Comparison of ENCODE assay signal across 1 cellular context in the genomic region with DNA sequence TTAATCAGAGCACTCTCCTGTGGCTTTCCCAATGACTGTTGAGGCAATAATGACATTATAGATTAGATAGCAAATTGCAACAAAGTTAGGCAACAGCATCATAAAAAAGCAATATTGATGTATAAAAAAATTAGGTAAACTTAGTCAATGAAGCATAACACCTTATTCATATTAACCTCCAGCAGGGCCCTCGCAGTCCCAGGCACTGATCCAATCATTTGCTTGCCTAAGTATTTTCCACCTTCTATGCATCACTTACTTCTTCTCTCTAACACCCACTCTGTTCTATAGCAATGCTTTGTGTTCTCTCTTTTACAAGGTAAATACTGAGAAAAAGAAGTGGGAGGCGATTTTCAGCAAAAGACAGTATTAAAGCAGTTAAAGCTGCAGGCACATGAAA.
TF ChIP-seq lines count a peak whose summit lies in the region.

No MANE protein-coding gene starts in this region.

TF ChIP-seq in GM23338, 12 proteins besides CTCF, POLR2A, EP300 and RAD21 (continued from another document):
- TF ChIP-seq, protein P1, sequence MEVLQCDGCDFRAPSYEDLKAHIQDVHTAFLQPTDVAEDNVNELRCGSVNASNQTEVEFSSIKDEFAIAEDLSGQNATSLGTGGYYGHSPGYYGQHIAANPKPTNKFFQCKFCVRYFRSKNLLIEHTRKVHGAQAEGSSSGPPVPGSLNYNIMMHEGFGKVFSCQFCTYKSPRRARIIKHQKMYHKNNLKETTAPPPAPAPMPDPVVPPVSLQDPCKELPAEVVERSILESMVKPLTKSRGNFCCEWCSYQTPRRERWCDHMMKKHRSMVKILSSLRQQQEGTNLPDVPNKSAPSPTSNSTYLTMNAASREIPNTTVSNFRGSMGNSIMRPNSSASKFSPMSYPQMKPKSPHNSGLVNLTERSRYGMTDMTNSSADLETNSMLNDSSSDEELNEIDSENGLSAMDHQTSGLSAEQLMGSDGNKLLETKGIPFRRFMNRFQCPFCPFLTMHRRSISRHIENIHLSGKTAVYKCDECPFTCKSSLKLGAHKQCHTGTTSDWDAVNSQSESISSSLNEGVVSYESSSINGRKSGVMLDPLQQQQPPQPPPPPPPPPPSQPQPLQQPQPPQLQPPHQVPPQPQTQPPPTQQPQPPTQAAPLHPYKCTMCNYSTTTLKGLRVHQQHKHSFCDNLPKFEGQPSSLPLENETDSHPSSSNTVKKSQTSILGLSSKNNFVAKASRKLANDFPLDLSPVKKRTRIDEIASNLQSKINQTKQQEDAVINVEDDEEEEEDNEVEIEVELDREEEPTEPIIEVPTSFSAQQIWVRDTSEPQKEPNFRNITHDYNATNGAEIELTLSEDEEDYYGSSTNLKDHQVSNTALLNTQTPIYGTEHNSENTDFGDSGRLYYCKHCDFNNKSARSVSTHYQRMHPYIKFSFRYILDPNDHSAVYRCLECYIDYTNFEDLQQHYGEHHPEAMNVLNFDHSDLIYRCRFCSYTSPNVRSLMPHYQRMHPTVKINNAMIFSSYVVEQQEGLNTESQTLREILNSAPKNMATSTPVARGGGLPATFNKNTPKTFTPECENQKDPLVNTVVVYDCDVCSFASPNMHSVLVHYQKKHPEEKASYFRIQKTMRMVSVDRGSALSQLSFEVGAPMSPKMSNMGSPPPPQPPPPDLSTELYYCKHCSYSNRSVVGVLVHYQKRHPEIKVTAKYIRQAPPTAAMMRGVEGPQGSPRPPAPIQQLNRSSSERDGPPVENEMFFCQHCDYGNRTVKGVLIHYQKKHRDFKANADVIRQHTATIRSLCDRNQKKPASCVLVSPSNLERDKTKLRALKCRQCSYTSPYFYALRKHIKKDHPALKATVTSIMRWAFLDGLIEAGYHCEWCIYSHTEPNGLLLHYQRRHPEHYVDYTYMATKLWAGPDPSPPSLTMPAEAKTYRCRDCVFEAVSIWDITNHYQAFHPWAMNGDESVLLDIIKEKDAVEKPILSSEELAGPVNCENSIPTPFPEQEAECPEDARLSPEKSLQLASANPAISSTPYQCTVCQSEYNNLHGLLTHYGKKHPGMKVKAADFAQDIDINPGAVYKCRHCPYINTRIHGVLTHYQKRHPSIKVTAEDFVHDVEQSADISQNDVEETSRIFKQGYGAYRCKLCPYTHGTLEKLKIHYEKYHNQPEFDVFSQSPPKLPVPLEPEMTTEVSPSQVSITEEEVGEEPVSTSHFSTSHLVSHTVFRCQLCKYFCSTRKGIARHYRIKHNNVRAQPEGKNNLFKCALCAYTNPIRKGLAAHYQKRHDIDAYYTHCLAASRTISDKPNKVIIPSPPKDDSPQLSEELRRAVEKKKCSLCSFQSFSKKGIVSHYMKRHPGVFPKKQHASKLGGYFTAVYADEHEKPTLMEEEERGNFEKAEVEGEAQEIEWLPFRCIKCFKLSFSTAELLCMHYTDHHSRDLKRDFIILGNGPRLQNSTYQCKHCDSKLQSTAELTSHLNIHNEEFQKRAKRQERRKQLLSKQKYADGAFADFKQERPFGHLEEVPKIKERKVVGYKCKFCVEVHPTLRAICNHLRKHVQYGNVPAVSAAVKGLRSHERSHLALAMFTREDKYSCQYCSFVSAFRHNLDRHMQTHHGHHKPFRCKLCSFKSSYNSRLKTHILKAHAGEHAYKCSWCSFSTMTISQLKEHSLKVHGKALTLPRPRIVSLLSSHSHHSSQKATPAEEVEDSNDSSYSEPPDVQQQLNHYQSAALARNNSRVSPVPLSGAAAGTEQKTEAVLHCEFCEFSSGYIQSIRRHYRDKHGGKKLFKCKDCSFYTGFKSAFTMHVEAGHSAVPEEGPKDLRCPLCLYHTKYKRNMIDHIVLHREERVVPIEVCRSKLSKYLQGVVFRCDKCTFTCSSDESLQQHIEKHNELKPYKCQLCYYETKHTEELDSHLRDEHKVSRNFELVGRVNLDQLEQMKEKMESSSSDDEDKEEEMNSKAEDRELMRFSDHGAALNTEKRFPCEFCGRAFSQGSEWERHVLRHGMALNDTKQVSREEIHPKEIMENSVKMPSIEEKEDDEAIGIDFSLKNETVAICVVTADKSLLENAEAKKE (CRISPR knock-in tag; IDR thresholded peaks at IDR 0.05) = no peak
- no peak for TF ChIP-seq NANOG (IDR thresholded peaks at IDR 0.05; ENCODE audit: borderline replicate concordance)
- no peak for TF ChIP-seq EZH2 (IDR thresholded peaks at IDR 0.05; ENCODE audit: low read depth, unreplicated experiment)
- no peak for TF ChIP-seq ZNF331 (CRISPR knock-in tag; IDR thresholded peaks at IDR 0.05; ENCODE audit: low read depth)
- no peak for TF ChIP-seq EZH2phosphoT487 (IDR thresholded peaks at IDR 0.05; ENCODE audit: unreplicated experiment)
- TF ChIP-seq JUNB (IDR thresholded peaks at IDR 0.05; ENCODE audit: unreplicated experiment) = no peak
- no peak for TF ChIP-seq POLR2AphosphoS5 (IDR thresholded peaks at IDR 0.05; ENCODE audit: low read depth)
- TF ChIP-seq STAT1 (IDR thresholded peaks at IDR 0.05; ENCODE audit: unreplicated experiment) = no peak
